Comparison of ENCODE assay signal across 18 cellular contexts in the genomic region with DNA sequence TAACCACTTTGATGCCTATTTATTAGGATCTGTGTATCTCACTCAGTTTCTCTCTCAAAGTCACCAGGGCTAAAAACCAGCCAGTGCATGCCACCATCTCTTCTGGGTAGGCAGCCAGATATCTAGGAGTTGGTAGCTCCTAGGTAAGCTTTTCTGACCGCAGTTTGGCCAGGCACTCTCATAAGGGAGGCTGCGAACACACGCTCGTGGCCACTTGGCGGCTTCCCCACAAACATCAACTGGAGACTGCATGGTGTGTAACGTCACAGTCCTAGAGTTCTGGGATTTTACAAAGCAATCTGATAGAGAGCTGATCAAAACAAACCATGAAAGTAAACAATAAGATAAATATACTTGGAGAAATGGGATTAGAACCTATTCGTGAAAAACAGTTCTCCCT.
DNase-seq lines count a peak whose midpoint lies in the region; TF ChIP-seq lines count a peak whose summit lies in the region.
"Had no signal": no experiment of that assay in that cellular context is flagged by ENCODE, and none has a peak within 500 bp of the region (broad histone marks: within the 10 kb centered on the region; RNA-seq: fewer than 3 reads in every experiment).

No MANE protein-coding gene starts in this region.

- H3K36me3 Mint-ChIP-seq in type B pancreatic cell: no peaks in the 10 kb centered on the region
- H3K36me3 Mint-ChIP-seq: CD4-positive, CD25-positive, alpha-beta regulatory T cell had no signal

- no peak overlapping the region for H3K4me2 ChIP-seq in hepatocyte
- H3K4me2 ChIP-seq: BLaER1 had no signal

- H3K4me3 Mint-ChIP-seq in type B pancreatic cell: no peak overlapping the region
- H3K4me3 Mint-ChIP-seq: CD4-positive, CD25-positive, alpha-beta regulatory T cell had no signal

- WGBS in testis, 2 donors: 45 to 68% methylated on average over 7 of the region's 7 CpGs
- WGBS in hepatocyte (ENCODE audit: low lambda C conversion rate, missing lambda C conversion rate): 75% methylated on average over 7 of the region's 7 CpGs

- DNase-seq in H7 (peak; percentile 0), RPMI8226 (peak; percentile 4), iPS DF 19.7 (ENCODE audit: low read depth, low spot score) (peak; percentile 3), testis (peak; percentile 42), type B pancreatic cell (ENCODE audit: extremely low spot score, unreplicated experiment) (no peak), hepatocyte (ENCODE audit: low spot score) (no peak), GM19240 (ENCODE audit: insufficient read length, low spot score) (no peak)
- DNase-seq: CD4-positive, CD25-positive, alpha-beta regulatory T cell; DMS153; DND-41; KBM-7; MM.1S; NCI-H2029; NCI-H526; NCI-H82; SIG-M5 had no signal

- H3K36me3 ChIP-seq in H7 (replicated peaks; ENCODE audit: control insufficient read depth, insufficient read depth, low read length) (no peaks in the 10 kb centered on the region), testis (ENCODE audit: low read depth, missing control alignments) (no peaks in the 10 kb centered on the region), hepatocyte (replicated peaks; ENCODE audit: insufficient read depth, low read depth) (no peaks in the 10 kb centered on the region)
- H3K36me3 ChIP-seq: BLaER1 had no signal

- H3K4me3 ChIP-seq in H7 (ENCODE audit: insufficient read depth, low read depth, low read length) (no peak overlapping the region), testis (no peak overlapping the region), hepatocyte (no peak overlapping the region)
- H3K4me3 ChIP-seq: BLaER1, SK-N-MC had no signal

- H3K27ac ChIP-seq in testis: peak overlapping the region in 1 of 2 donors; percentile 46
- H3K27ac ChIP-seq in hepatocyte: no peak overlapping the region
- H3K27ac ChIP-seq: BLaER1, SK-N-MC had no signal

- no peaks in the 10 kb centered on the region for H3K9me3 ChIP-seq in testis
- no peaks in the 10 kb centered on the region for H3K9me3 ChIP-seq in hepatocyte (ENCODE audit: low read depth)
- H3K9me3 ChIP-seq: BLaER1 had no signal

- no peaks in the 10 kb centered on the region for H3K9me2 ChIP-seq in hepatocyte (replicated peaks; ENCODE audit: insufficient read depth)

- no peaks in the 10 kb centered on the region for H4K20me1 ChIP-seq in hepatocyte (ENCODE audit: insufficient read depth, poor library complexity, severe bottlenecking)
- H4K20me1 ChIP-seq: BLaER1 had no signal

- TF ChIP-seq POLR2A in testis (IDR thresholded peaks at IDR 0.05): no peak

- H3K27ac Mint-ChIP-seq in type B pancreatic cell: no peak overlapping the region

- TF ChIP-seq CTCF in testis (IDR thresholded peaks at IDR 0.05) (no peak), type B pancreatic cell (conservative IDR thresholded peaks at IDR 0.05) (no peak), hepatocyte (IDR thresholded peaks at IDR 0.05; ENCODE audit: poor library complexity) (no peak)

- no peaks in the 10 kb centered on the region for H3K27me3 ChIP-seq in H7 (ENCODE audit: control insufficient read depth, insufficient read depth, low read length)
- no peaks in the 10 kb centered on the region for H3K27me3 ChIP-seq in testis
- H3K27me3 ChIP-seq in hepatocyte: no peaks in the 10 kb centered on the region
- H3K27me3 ChIP-seq: BLaER1 had no signal

- peaks cover 3% of the 10 kb centered on the region for H3K4me1 Mint-ChIP-seq in type B pancreatic cell (ENCODE audit: unreplicated experiment)
- H3K4me1 Mint-ChIP-seq: CD4-positive, CD25-positive, alpha-beta regulatory T cell had no signal

- H3K4me1 ChIP-seq in testis (peaks cover 4% of the 10 kb centered on the region), hepatocyte (ENCODE audit: insufficient read depth) (peaks cover 5% of the 10 kb centered on the region)
- H3K4me1 ChIP-seq: BLaER1 had no signal

- no peaks in the 10 kb centered on the region for H3K27me3 Mint-ChIP-seq in type B pancreatic cell
- H3K27me3 Mint-ChIP-seq: CD4-positive, CD25-positive, alpha-beta regulatory T cell had no signal

- no peaks in the 10 kb centered on the region for H3K9me3 Mint-ChIP-seq in type B pancreatic cell

- intact Hi-C loops in testis (cut with DNase I; ENCODE audit: low total_unique reads): no loop called here

- no peaks in the 10 kb centered on the region for H3K79me2 ChIP-seq in hepatocyte

- no peak overlapping the region for H2AFZ ChIP-seq in hepatocyte

Comparison
In these comparisons a context has a peak if more than half of its experiments do, and no peak if none do; other contexts are left out.
1. DNase-seq: peak in H7 (single experiment), RPMI8226 (single experiment), iPS DF 19.7 (single experiment) and testis (single experiment); none in type B pancreatic cell (single experiment), hepatocyte (single experiment) and GM19240 (single experiment).